8 cellular contexts compared by ENCODE assay signal in genomic region chr9:76576344-76576743, GRCh38.
DNase-seq lines count a peak whose midpoint lies in the region; ATAC-seq, FAIRE-seq and TF ChIP-seq lines count a peak whose summit lies in the region.

No MANE protein-coding gene starts in this region.

- no peak for TF ChIP-seq CTCF in neural progenitor cell (IDR thresholded peaks at IDR 0.05)

- no peak overlapping the region for H3K27ac Mint-ChIP-seq in neural progenitor cell

- H3K4me1 Mint-ChIP-seq in neural progenitor cell: peaks cover 13% of the 10 kb centered on the region

- H3K4me2 ChIP-seq in neural progenitor cell: no peak overlapping the region

- peaks cover 4% of the 10 kb centered on the region for H3K27me3 ChIP-seq in neural progenitor cell

- H3K9me3 ChIP-seq in neural progenitor cell (ENCODE audit: low read depth): no peaks in the 10 kb centered on the region

- H3F3A ChIP-seq in neural progenitor cell (ENCODE audit: low read depth): no peaks in the 10 kb centered on the region

- H4K20me1 ChIP-seq in neural progenitor cell (ENCODE audit: low read depth): no peaks in the 10 kb centered on the region

- DNase-seq in RCC 7860 (ENCODE audit: low spot score) (peak; percentile 97), neural progenitor cell (ENCODE audit: low spot score) (no peak), NCI-H1930 (lab: John Stamatoyannopoulos, UW) (no peak), NCI-H526 treated with DMSO at 0.1 percent for 48 hours (lab: John Stamatoyannopoulos, UW) (no peak), OCI-M2 (lab: John Stamatoyannopoulos, UW; ENCODE audit: unreplicated experiment) (no peak)
- peak; percentile 15 for DNase-seq in activated naive CD8-positive, alpha-beta T cell treated with anti-CD3 and anti-CD28 coated beads, Interleukin-2, amount 50 U/mL, for 16 hours (ENCODE audit: low read depth, low spot score)

- H3K79me2 ChIP-seq in neural progenitor cell (ENCODE audit: low read depth): no peaks in the 10 kb centered on the region

- peak overlapping the region; percentile 74 for H2AFZ ChIP-seq in neural progenitor cell (replicated peaks)

- no peak overlapping the region for H3K9ac ChIP-seq in neural progenitor cell

- H3K27me3 Mint-ChIP-seq in neural progenitor cell (ENCODE audit: insufficient read depth, low read depth): no peaks in the 10 kb centered on the region

- FAIRE-seq in RCC 7860 (lab: Jason Lieb, UNC): peak; percentile 95

- ATAC-seq in GM18520 (IDR thresholded peaks at IDR 0.05; ENCODE audit: unreplicated experiment): peak; percentile 65
- peak; percentile 71 for ATAC-seq in HG02852 (IDR thresholded peaks at IDR 0.05; ENCODE audit: unreplicated experiment)

- no peak overlapping the region for H3K4me3 ChIP-seq in neural progenitor cell

- H3K4me3 Mint-ChIP-seq in neural progenitor cell: no peak overlapping the region

- H3K27ac ChIP-seq in neural progenitor cell: no peak overlapping the region

- no peaks in the 10 kb centered on the region for H3K36me3 ChIP-seq in neural progenitor cell

- no peaks in the 10 kb centered on the region for H3K4me1 ChIP-seq in neural progenitor cell

- no peaks in the 10 kb centered on the region for H3K36me3 Mint-ChIP-seq in neural progenitor cell

- H3K9me3 Mint-ChIP-seq in neural progenitor cell: peaks cover 2% of the 10 kb centered on the region

Comparison
In these comparisons a context has a peak if more than half of its experiments do, and no peak if none do; other contexts are left out.
1. DNase-seq: peak in RCC 7860 (single experiment) and activated naive CD8-positive, alpha-beta T cell treated with anti-CD3 and anti-CD28 coated beads, Interleukin-2, amount 50 U/mL, for 16 hours (single experiment); none in neural progenitor cell (single experiment), NCI-H1930 (0 of 2), NCI-H526 treated with DMSO at 0.1 percent for 48 hours (single experiment) and OCI-M2 (single experiment).